ENCODE assay signal across 13 cellular contexts in the genomic region with DNA sequence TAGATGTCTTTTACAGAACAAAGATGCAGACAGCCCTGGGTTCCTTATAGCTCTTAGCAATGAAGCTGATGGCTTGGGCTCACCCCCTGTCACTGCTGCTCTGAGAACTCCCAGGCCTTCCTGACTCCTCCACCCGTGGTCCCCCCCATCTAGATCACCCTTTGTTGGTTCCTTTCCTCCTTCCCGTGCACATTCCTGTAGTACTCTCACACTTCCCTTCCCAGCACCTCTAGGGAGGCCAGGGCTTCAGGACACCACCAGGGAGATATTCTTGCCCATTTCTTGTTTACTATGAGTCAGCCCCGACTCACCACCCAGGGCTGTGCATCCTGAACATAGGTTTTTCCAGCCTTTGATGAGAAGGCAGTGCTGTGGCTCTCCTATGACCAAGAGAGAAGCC. TPM values are rescaled to one million over a fixed set of nuclear protein-coding genes. Genes with fewer than 3 reads are reported as not detected.
A peak's percentile ranks its signal among the peaks of the same experiment; 100 is the strongest.
DNase-seq lines count a peak whose midpoint lies in the region; ATAC-seq and TF ChIP-seq lines count a peak whose summit lies in the region.
"Had no signal": no experiment of that assay in that cellular context is flagged by ENCODE, and none has a peak within 500 bp of the region (broad histone marks: within the 10 kb centered on the region; RNA-seq: fewer than 3 reads in every experiment).

No MANE protein-coding gene starts in this region.

- DNase-seq in MCF 10A (ENCODE audit: unreplicated experiment) (peak; percentile 89), breast epithelium (ENCODE audit: low spot score in 2 of 2) (no peak), RPMI7951 (ENCODE audit: low read depth) (peak; percentile 66), fibroblast of gingiva (ENCODE audit: low read depth) (peak; percentile 36), smooth muscle cell of the brain vasculature (ENCODE audit: low read depth, low spot score) (peak; percentile 39), gastrocnemius medialis (no peak), SHP77 treated with DMSO at 0.1 percent for 48 hours (lab: John Stamatoyannopoulos, UW) (no peak), amygdala (lab: John Stamatoyannopoulos, UW) (no peak)
- DNase-seq: activated CD8-positive, alpha-beta T cell treated with anti-CD3 and anti-CD28 coated beads for 36 hours; activated naive CD8-positive, alpha-beta T cell treated with anti-CD3 and anti-CD28 coated beads, Interleukin-2, amount 10 ng/mL, durations not matched to agents 7 days and 5 days; esophagus squamous epithelium; SJCRH30 had no signal

- BruUV-seq in MCF 10A (replicated peaks; lab: Mats Ljungman, UMichigan), result no TSS peak

- H3K27ac ChIP-seq in breast epithelium (no peak overlapping the region), gastrocnemius medialis (no peak overlapping the region)
- H3K27ac ChIP-seq: esophagus squamous epithelium, SJCRH30 had no signal

- H3K36me3 ChIP-seq in breast epithelium (no peaks in the 10 kb centered on the region), gastrocnemius medialis (no peaks in the 10 kb centered on the region)
- H3K36me3 ChIP-seq: esophagus squamous epithelium, SJCRH30 had no signal

- TF ChIP-seq CTCF in MCF 10A (IDR thresholded peaks at IDR 0.05; ENCODE audit: unreplicated experiment), result no peak
- no peak for TF ChIP-seq CTCF in breast epithelium (IDR thresholded peaks at IDR 0.05)
- no peak for TF ChIP-seq CTCF in gastrocnemius medialis (IDR thresholded peaks at IDR 0.05 in 4 of 5, conservative IDR thresholded peaks at IDR 0.05 in 1 of 5)

- H3K36me3 Mint-ChIP-seq in MCF 10A (ENCODE audit: insufficient read depth, unreplicated experiment), result no peaks in the 10 kb centered on the region
- H3K36me3 Mint-ChIP-seq: activated naive CD8-positive, alpha-beta T cell treated with anti-CD3 and anti-CD28 coated beads, Interleukin-2, amount 10 ng/mL, durations not matched to agents 7 days and 5 days had no signal

- in situ Hi-C loops in gastrocnemius medialis (cut with MboI; ENCODE audit: low sequenced_read_pairs in 4 of 4), result loop anchor here in 3 of 4 donors (5.0 to 10.0 kb wide), 2 partner anchors 337 to 340 kb away; no protein-coding TSS in a partner anchor

- intact Hi-C loops in MCF 10A (cut with micrococcal nuclease) (loop anchor here (5.0 kb wide), 2 partner anchors 572 to 1122 kb away; no protein-coding TSS in a partner anchor), breast epithelium (cut with DNase I; ENCODE audit: low total_unique reads) (no loop called here), gastrocnemius medialis (cut with DNase I; ENCODE audit: low total_unique reads) (loop anchor here (10.0 kb wide), 2 partner anchors 750 to 1260 kb away; no protein-coding TSS in a partner anchor)

- H3K27me3 Mint-ChIP-seq in MCF 10A (ENCODE audit: insufficient read depth, unreplicated experiment), result no peaks in the 10 kb centered on the region

- H3K9me3 ChIP-seq in breast epithelium, result no peaks in the 10 kb centered on the region
- H3K9me3 ChIP-seq in gastrocnemius medialis, result no peaks in the 10 kb centered on the region
- H3K9me3 ChIP-seq: esophagus squamous epithelium, SJCRH30 had no signal

- peaks cover 8% of the 10 kb centered on the region for H3K4me1 Mint-ChIP-seq in MCF 10A (ENCODE audit: insufficient read depth, unreplicated experiment)
- H3K4me1 Mint-ChIP-seq: B cell had no signal

- H3K27me3 ChIP-seq in breast epithelium, result no peaks in the 10 kb centered on the region
- no peaks in the 10 kb centered on the region for H3K27me3 ChIP-seq in gastrocnemius medialis
- H3K27me3 ChIP-seq: SJCRH30 had no signal

- H3K4me3 ChIP-seq in breast epithelium (no peak overlapping the region), gastrocnemius medialis (no peak overlapping the region)
- H3K4me3 ChIP-seq: esophagus squamous epithelium, SJCRH30 had no signal

- no peak for ATAC-seq in gastrocnemius medialis
- ATAC-seq: activated CD8-positive, alpha-beta T cell treated with anti-CD3 and anti-CD28 coated beads for 36 hours had no signal

- no peaks in the 10 kb centered on the region for H3K9me3 Mint-ChIP-seq in MCF 10A (ENCODE audit: unreplicated experiment)
- H3K9me3 Mint-ChIP-seq: activated CD8-positive, alpha-beta T cell treated with anti-CD3 and anti-CD28 coated beads for 36 hours; activated naive CD8-positive, alpha-beta T cell treated with anti-CD3 and anti-CD28 coated beads, Interleukin-2, amount 10 ng/mL, durations not matched to agents 7 days and 5 days had no signal

- H3K27ac Mint-ChIP-seq in MCF 10A (ENCODE audit: low read depth, unreplicated experiment), result no peak overlapping the region
- H3K27ac Mint-ChIP-seq: activated CD8-positive, alpha-beta T cell treated with anti-CD3 and anti-CD28 coated beads for 36 hours; activated naive CD8-positive, alpha-beta T cell treated with anti-CD3 and anti-CD28 coated beads, Interleukin-2, amount 10 ng/mL, durations not matched to agents 7 days and 5 days; B cell had no signal

- TF ChIP-seq POLR2A in breast epithelium (IDR thresholded peaks at IDR 0.05), result no peak
- no peak for TF ChIP-seq POLR2A in gastrocnemius medialis (IDR thresholded peaks at IDR 0.05)

- POLR2A ChIA-PET in MCF 10A (lab: Yijun Ruan, JAX), result interaction anchor here (1.5 to 1.6 kb wide), 2 partner anchors 20 to 508 kb away, joined by 3 to 4 read pairs; no protein-coding TSS in a partner anchor

- H3K4me1 ChIP-seq in breast epithelium (no peaks in the 10 kb centered on the region), gastrocnemius medialis (no peaks in the 10 kb centered on the region)
- H3K4me1 ChIP-seq: esophagus squamous epithelium, SJCRH30 had no signal

- CTCF ChIA-PET in MCF 10A (lab: Yijun Ruan, JAX), result interaction anchor here (0.5 to 13.3 kb wide), 27 partner anchors 14 to 558 kb away, joined by 3 to 171 read pairs (median 8); a partner anchor contains a TSS

- H3K4me3 Mint-ChIP-seq in MCF 10A (ENCODE audit: unreplicated experiment), result no peak overlapping the region
- H3K4me3 Mint-ChIP-seq: activated CD8-positive, alpha-beta T cell treated with anti-CD3 and anti-CD28 coated beads for 36 hours; activated naive CD8-positive, alpha-beta T cell treated with anti-CD3 and anti-CD28 coated beads, Interleukin-2, amount 10 ng/mL, durations not matched to agents 7 days and 5 days; B cell had no signal

RNA-seq across cellular contexts. Expression of a gene that starts 14.4 kb away (rescaled TPM):
- total RNA-seq in MCF 10A (2022) (1.1 and 2.4 TPM in 2 replicates), breast epithelium (10 to 100 TPM in 2 of 3 donors, 1 to 10 TPM in 1; 2.2 to 17.6 (median 11.8) TPM), gastrocnemius medialis (under 1 TPM; 0.20 to 0.40 (median 0.25) TPM)
- total RNA-seq in RPMI7951 (2014; rRNA removed; shearing (Covaris generic)), result not detected in 2 replicates
- total RNA-seq: activated naive CD8-positive, alpha-beta T cell treated with anti-CD3 and anti-CD28 coated beads, Interleukin-2, amount 10 ng/mL, durations not matched to agents 7 days and 5 days had no signal

RNA-seq across cellular contexts. Expression of a gene that starts 31.4 kb away (rescaled TPM):
- not detected in 2 replicates for total RNA-seq in MCF 10A (2022)
- 1 to 10 TPM; 5.2 to 9.6 (median 7.3) TPM for total RNA-seq in breast epithelium
- 15.0 and 20.3 TPM in 2 replicates for total RNA-seq in RPMI7951 (2014; rRNA removed; shearing (Covaris generic))
- 1 to 10 TPM in 3 of 4 donors, under 1 TPM in 1; 0.68 to 6.6 (median 2.7) TPM for total RNA-seq in gastrocnemius medialis
- total RNA-seq: activated CD8-positive, alpha-beta T cell treated with anti-CD3 and anti-CD28 coated beads for 36 hours; B cell had no signal

Comparison
In these comparisons a context has a peak if more than half of its experiments do, and no peak if none do; other contexts are left out.
1. DNase-seq: peak in MCF 10A (single experiment), RPMI7951 (single experiment), fibroblast of gingiva (single experiment) and smooth muscle cell of the brain vasculature (single experiment); none in breast epithelium (0 of 2), gastrocnemius medialis (0 of 2), SHP77 treated with DMSO at 0.1 percent for 48 hours (single experiment) and amygdala (0 of 56).